In the genomic region with DNA sequence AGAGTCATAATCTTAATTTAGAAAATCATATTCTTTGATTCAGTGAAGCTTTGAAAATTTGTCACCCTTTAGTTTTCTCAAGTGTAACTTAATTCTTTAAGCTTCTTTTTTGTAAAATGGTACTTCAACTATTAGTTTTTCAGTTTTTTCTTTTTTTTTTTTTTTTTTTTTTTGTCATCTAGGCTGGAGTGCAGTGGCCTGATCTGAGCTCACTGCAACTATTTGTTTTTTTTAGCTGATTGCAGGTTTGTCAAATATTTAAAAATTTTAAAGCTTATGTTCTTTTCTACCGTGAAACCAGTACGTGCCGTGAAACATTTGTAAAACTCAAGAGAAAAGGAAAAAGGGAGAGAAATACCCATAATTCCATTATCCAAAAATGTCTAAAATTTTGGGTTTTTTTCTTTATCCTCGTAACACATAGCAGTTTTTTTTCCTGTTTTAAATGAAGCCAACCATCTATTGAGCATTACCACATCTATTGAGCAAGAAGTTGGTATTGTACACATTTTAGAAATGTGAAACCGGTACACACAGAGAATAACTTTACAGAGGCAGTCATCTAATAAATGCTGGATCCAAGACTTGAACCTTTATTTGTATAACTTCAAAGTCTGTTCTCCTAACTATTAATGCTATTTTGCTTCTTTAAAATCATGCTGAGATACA, we compare ENCODE assay signal across 17 cellular contexts.
"Had no signal": no experiment of that assay in that cellular context is flagged by ENCODE, and none has a peak within 500 bp of the region (broad histone marks: within the 10 kb centered on the region; RNA-seq: fewer than 3 reads in every experiment).

No MANE protein-coding gene starts in this region.

- H3K9me3 ChIP-seq: lower lobe of right lung, thyroid gland had no signal

- H3K27ac Mint-ChIP-seq: activated CD4-positive, alpha-beta memory T cell treated with anti-CD3 and anti-CD28 coated beads for 36 hours; activated naive CD4-positive, alpha-beta T cell treated with anti-CD3 and anti-CD28 coated beads, Interleukin-2, amount 50 U/mL, for 72 hours; activated T-helper 1 cell treated with anti-CD3 and anti-CD28 coated beads, Interleukin-12 subunit alpha, Interleukin-12 subunit beta, Interleukin-2, Interleukin-4 antibody, amounts not matched to agents 30 ng/mL and 10 ng/mL and 1 ng/mL, durations not matched to agents 14 hours and 24 hours and 36 hours; mesothelial cell of epicardium; nephron; stimulated activated naive B cell treated with anti-CD40 and anti-IgM and Interleukin-4, amounts not matched to agents 10 μg/mL and 1 μg/mL and 100 μg/mL, for 72 hours; WTC11 had no signal

- H3K36me3 ChIP-seq: thyroid gland had no signal

- H3K27me3 Mint-ChIP-seq: activated CD4-positive, alpha-beta memory T cell treated with anti-CD3 and anti-CD28 coated beads for 36 hours; stimulated activated naive B cell treated with anti-CD40 and anti-IgM and Interleukin-4, amounts not matched to agents 10 μg/mL and 1 μg/mL and 100 μg/mL, for 72 hours had no signal

- H3K4me3 Mint-ChIP-seq: activated CD4-positive, alpha-beta memory T cell treated with anti-CD3 and anti-CD28 coated beads for 36 hours; activated T-helper 1 cell treated with anti-CD3 and anti-CD28 coated beads, Interleukin-12 subunit alpha, Interleukin-12 subunit beta, Interleukin-2, Interleukin-4 antibody, amounts not matched to agents 30 ng/mL and 10 ng/mL and 1 ng/mL, durations not matched to agents 14 hours and 24 hours and 36 hours; mesothelial cell of epicardium; nephron; stimulated activated naive B cell treated with anti-CD40 and anti-IgM and Interleukin-4, amounts not matched to agents 10 μg/mL and 1 μg/mL and 100 μg/mL, for 72 hours; WTC11 had no signal

- H3K4me3 ChIP-seq: dorsolateral prefrontal cortex, lower lobe of right lung, thyroid gland had no signal

- H3K4me1 Mint-ChIP-seq: mesothelial cell of epicardium; nephron; stimulated activated naive B cell treated with anti-CD40 and anti-IgM and Interleukin-4, amounts not matched to agents 10 μg/mL and 1 μg/mL and 100 μg/mL, for 72 hours; WTC11 had no signal

- ATAC-seq: activated naive CD4-positive, alpha-beta T cell treated with anti-CD3 and anti-CD28 coated beads, Interleukin-2, amount 50 U/mL, for 72 hours; left colon; lower lobe of right lung; stimulated activated naive B cell treated with anti-CD40 and anti-IgM and Interleukin-4, amounts not matched to agents 10 μg/mL and 1 μg/mL and 100 μg/mL, for 72 hours; WTC11 had no signal

- H3K27ac ChIP-seq: dorsolateral prefrontal cortex, epithelial cell of prostate, lower lobe of right lung, thyroid gland had no signal

- H3K27me3 ChIP-seq: dorsolateral prefrontal cortex, thyroid gland had no signal

- DNase-seq: activated CD4-positive, alpha-beta memory T cell treated with anti-CD3 and anti-CD28 coated beads for 36 hours; activated CD4-positive, alpha-beta T cell treated with anti-CD3 and anti-CD28 coated beads for 4 hours; activated gamma-delta T cell treated with Interleukin-2 at 50 U/mL for 16 hours; activated T-cell treated with anti-CD3 and anti-CD28 coated beads for 4 hours; amniotic stem cell; dorsolateral prefrontal cortex; islet precursor cell; left colon; lower lobe of right lung; stimulated activated naive B cell treated with anti-CD40 and anti-IgM and Interleukin-4, amounts not matched to agents 10 μg/mL and 1 μg/mL and 100 μg/mL, for 72 hours; thyroid gland had no signal

- H3K4me1 ChIP-seq: lower lobe of right lung, thyroid gland had no signal

- H3K9me3 Mint-ChIP-seq: activated CD4-positive, alpha-beta memory T cell treated with anti-CD3 and anti-CD28 coated beads for 36 hours; activated naive CD4-positive, alpha-beta T cell treated with anti-CD3 and anti-CD28 coated beads, Interleukin-2, amount 50 U/mL, for 72 hours; activated T-helper 1 cell treated with anti-CD3 and anti-CD28 coated beads, Interleukin-12 subunit alpha, Interleukin-12 subunit beta, Interleukin-2, Interleukin-4 antibody, amounts not matched to agents 30 ng/mL and 10 ng/mL and 1 ng/mL, durations not matched to agents 14 hours and 24 hours and 36 hours; stimulated activated naive B cell treated with anti-CD40 and anti-IgM and Interleukin-4, amounts not matched to agents 10 μg/mL and 1 μg/mL and 100 μg/mL, for 72 hours had no signal
